8 cellular contexts compared by ENCODE assay signal in genomic region chr19:35612224-35612558, GRCh38. TPM values are rescaled to one million over a fixed set of nuclear protein-coding genes. Genes with fewer than 3 reads are reported as not detected.
DNase-seq lines count a peak whose midpoint lies in the region; ATAC-seq and TF ChIP-seq lines count a peak whose summit lies in the region.

No MANE protein-coding gene starts in this region.

- H3K27me3 Mint-ChIP-seq in activated naive CD4-positive, alpha-beta T cell treated with anti-CD3 and anti-CD28 coated beads, Interleukin-2, amount 10 ng/mL, durations not matched to agents 7 days and 5 days: peaks cover 4% of the 10 kb centered on the region
- H3K27me3 Mint-ChIP-seq in activated naive CD8-positive, alpha-beta T cell treated with anti-CD3 and anti-CD28 coated beads, Interleukin-2, amount 50 U/mL, for 24 hours: no peaks in the 10 kb centered on the region
- H3K27me3 Mint-ChIP-seq in memory B cell (no peaks in the 10 kb centered on the region), type B pancreatic cell (no peaks in the 10 kb centered on the region)

- no peak for ATAC-seq in activated naive CD8-positive, alpha-beta T cell treated with anti-CD3 and anti-CD28 coated beads, Interleukin-2, amount 50 U/mL, for 24 hours
- ATAC-seq in memory B cell (ENCODE audit: low read depth) (no peak), GM19455 (IDR thresholded peaks at IDR 0.05; ENCODE audit: unreplicated experiment) (no peak)

- TF ChIP-seq CTCF in type B pancreatic cell (conservative IDR thresholded peaks at IDR 0.05): peak; percentile 20

- H3K4me1 Mint-ChIP-seq in activated naive CD4-positive, alpha-beta T cell treated with anti-CD3 and anti-CD28 coated beads, Interleukin-2, amount 10 ng/mL, durations not matched to agents 7 days and 5 days: peaks cover 58% of the 10 kb centered on the region
- H3K4me1 Mint-ChIP-seq in activated naive CD8-positive, alpha-beta T cell treated with anti-CD3 and anti-CD28 coated beads, Interleukin-2, amount 50 U/mL, for 24 hours: peaks cover 30% of the 10 kb centered on the region
- H3K4me1 Mint-ChIP-seq in memory B cell: peaks cover 28% of the 10 kb centered on the region
- H3K4me1 Mint-ChIP-seq in type B pancreatic cell (ENCODE audit: unreplicated experiment): peaks cover 5% of the 10 kb centered on the region

- H3K36me3 Mint-ChIP-seq in activated naive CD4-positive, alpha-beta T cell treated with anti-CD3 and anti-CD28 coated beads, Interleukin-2, amount 10 ng/mL, durations not matched to agents 7 days and 5 days: peaks cover 21% of the 10 kb centered on the region
- peaks cover 4% of the 10 kb centered on the region for H3K36me3 Mint-ChIP-seq in activated naive CD8-positive, alpha-beta T cell treated with anti-CD3 and anti-CD28 coated beads, Interleukin-2, amount 50 U/mL, for 24 hours (ENCODE audit: low read depth)
- H3K36me3 Mint-ChIP-seq in memory B cell (peaks cover 8% of the 10 kb centered on the region), type B pancreatic cell (no peaks in the 10 kb centered on the region)

- H3K27ac Mint-ChIP-seq in activated naive CD4-positive, alpha-beta T cell treated with anti-CD3 and anti-CD28 coated beads, Interleukin-2, amount 10 ng/mL, durations not matched to agents 7 days and 5 days: peak overlapping the region; percentile 95
- H3K27ac Mint-ChIP-seq in activated naive CD8-positive, alpha-beta T cell treated with anti-CD3 and anti-CD28 coated beads, Interleukin-2, amount 50 U/mL, for 24 hours: peak overlapping the region; percentile 85
- peak overlapping the region; percentile 97 for H3K27ac Mint-ChIP-seq in memory B cell
- H3K27ac Mint-ChIP-seq in type B pancreatic cell: peak overlapping the region; percentile 90

- CTCF ChIA-PET in activated naive CD4-positive, alpha-beta T cell treated with anti-CD3 and anti-CD28 coated beads, Interleukin-2, amount 10 ng/mL, durations not matched to agents 7 days and 5 days (lab: Charles Lee): no interaction called here

- H3K9me3 Mint-ChIP-seq in activated naive CD4-positive, alpha-beta T cell treated with anti-CD3 and anti-CD28 coated beads, Interleukin-2, amount 10 ng/mL, durations not matched to agents 7 days and 5 days: peaks cover 12% of the 10 kb centered on the region
- H3K9me3 Mint-ChIP-seq in activated naive CD8-positive, alpha-beta T cell treated with anti-CD3 and anti-CD28 coated beads, Interleukin-2, amount 50 U/mL, for 24 hours: peaks cover 12% of the 10 kb centered on the region
- peaks cover 5% of the 10 kb centered on the region for H3K9me3 Mint-ChIP-seq in memory B cell
- peaks cover 8% of the 10 kb centered on the region for H3K9me3 Mint-ChIP-seq in type B pancreatic cell

- H3K4me3 Mint-ChIP-seq in activated naive CD4-positive, alpha-beta T cell treated with anti-CD3 and anti-CD28 coated beads, Interleukin-2, amount 10 ng/mL, durations not matched to agents 7 days and 5 days: peak overlapping the region; percentile 84
- peak overlapping the region; percentile 84 for H3K4me3 Mint-ChIP-seq in activated naive CD8-positive, alpha-beta T cell treated with anti-CD3 and anti-CD28 coated beads, Interleukin-2, amount 50 U/mL, for 24 hours
- peak overlapping the region; percentile 92 for H3K4me3 Mint-ChIP-seq in memory B cell
- peak overlapping the region; percentile 92 for H3K4me3 Mint-ChIP-seq in type B pancreatic cell

- no peak for DNase-seq in activated naive CD4-positive, alpha-beta T cell treated with anti-CD3 and anti-CD28 coated beads, Interleukin-2, amount 10 ng/mL, durations not matched to agents 7 days and 5 days
- DNase-seq in activated naive CD4-positive, alpha-beta T cell (lab: John Stamatoyannopoulos, UW): no peak
- no peak for DNase-seq in activated naive CD8-positive, alpha-beta T cell treated with anti-CD3 and anti-CD28 coated beads, Interleukin-2, amount 50 U/mL, for 24 hours
- DNase-seq in memory B cell (ENCODE audit: low spot score in 2 of 2): no peak
- no peak for DNase-seq in type B pancreatic cell (ENCODE audit: extremely low spot score, unreplicated experiment)
- DNase-seq in DMS79 treated with DMSO at 0.1 percent for 48 hours (lab: John Stamatoyannopoulos, UW): no peak
- no peak for DNase-seq in cortex of kidney (lab: John Stamatoyannopoulos, UW)

RNA-seq across cellular contexts. Expression of gene HAUS5, which starts 0.3 kb away (rescaled TPM):
- total RNA-seq in type B pancreatic cell (ENCODE audit: low replicate concordance): 19.5 and 42.6 TPM in 2 replicates

RNA-seq across cellular contexts. Expression of gene RBM42, which starts 16.6 kb away (rescaled TPM):
- 79.6 and 84.9 TPM in 2 replicates for total RNA-seq in type B pancreatic cell (ENCODE audit: low replicate concordance)

RNA-seq across cellular contexts. Expression of gene PMIS2, which starts 26.2 kb away (rescaled TPM):
- not detected in 2 replicates for total RNA-seq in type B pancreatic cell (ENCODE audit: low replicate concordance)

RNA-seq across cellular contexts. Expression of gene ETV2, which starts 29.4 kb away (rescaled TPM):
- 1.1 TPM in 2 replicates for total RNA-seq in type B pancreatic cell (ENCODE audit: low replicate concordance)

RNA-seq across cellular contexts. Expression of gene COX6B1, which starts 35.9 kb away (rescaled TPM):
- 408 and 544 TPM in 2 replicates for total RNA-seq in type B pancreatic cell (ENCODE audit: low replicate concordance)
